Comparison of ENCODE assay signal across 1 cellular context in genomic region chr9:96392263-96392662, GRCh38.
TF ChIP-seq lines count a peak whose summit lies in the region.

No MANE protein-coding gene starts in this region.

TF ChIP-seq in HepG2, 621 proteins besides CTCF, POLR2A, EP300 and RAD21 (continued from another document):
- TF ChIP-seq, protein P1, sequence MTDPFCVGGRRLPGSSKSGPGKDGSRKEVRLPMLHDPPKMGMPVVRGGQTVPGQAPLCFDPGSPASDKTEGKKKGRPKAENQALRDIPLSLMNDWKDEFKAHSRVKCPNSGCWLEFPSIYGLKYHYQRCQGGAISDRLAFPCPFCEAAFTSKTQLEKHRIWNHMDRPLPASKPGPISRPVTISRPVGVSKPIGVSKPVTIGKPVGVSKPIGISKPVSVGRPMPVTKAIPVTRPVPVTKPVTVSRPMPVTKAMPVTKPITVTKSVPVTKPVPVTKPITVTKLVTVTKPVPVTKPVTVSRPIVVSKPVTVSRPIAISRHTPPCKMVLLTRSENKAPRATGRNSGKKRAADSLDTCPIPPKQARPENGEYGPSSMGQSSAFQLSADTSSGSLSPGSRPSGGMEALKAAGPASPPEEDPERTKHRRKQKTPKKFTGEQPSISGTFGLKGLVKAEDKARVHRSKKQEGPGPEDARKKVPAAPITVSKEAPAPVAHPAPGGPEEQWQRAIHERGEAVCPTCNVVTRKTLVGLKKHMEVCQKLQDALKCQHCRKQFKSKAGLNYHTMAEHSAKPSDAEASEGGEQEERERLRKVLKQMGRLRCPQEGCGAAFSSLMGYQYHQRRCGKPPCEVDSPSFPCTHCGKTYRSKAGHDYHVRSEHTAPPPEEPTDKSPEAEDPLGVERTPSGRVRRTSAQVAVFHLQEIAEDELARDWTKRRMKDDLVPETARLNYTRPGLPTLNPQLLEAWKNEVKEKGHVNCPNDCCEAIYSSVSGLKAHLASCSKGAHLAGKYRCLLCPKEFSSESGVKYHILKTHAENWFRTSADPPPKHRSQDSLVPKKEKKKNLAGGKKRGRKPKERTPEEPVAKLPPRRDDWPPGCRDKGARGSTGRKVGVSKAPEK (CRISPR knock-in tag; IDR thresholded peaks at IDR 0.05; ENCODE audit: borderline replicate concordance), result no peak
- TF ChIP-seq AGO2 (optimal IDR thresholded peaks at IDR 0.05; ENCODE audit: low read depth, low read length), result peak; percentile 34
- TF ChIP-seq PATZ1 (CRISPR knock-in tag; IDR thresholded peaks at IDR 0.05), result 0 out of 2 replicates have a peak, but pooled peaks have one; percentile 10
- no peak for TF ChIP-seq CBX5 (CRISPR knock-in tag; IDR thresholded peaks at IDR 0.05; ENCODE audit: borderline replicate concordance)
- no peak for TF ChIP-seq NFYB (CRISPR knock-in tag; IDR thresholded peaks at IDR 0.05)
- 0 out of 2 replicates have a peak, but pooled peaks have one; percentile 48 for TF ChIP-seq ZNF614 (CRISPR knock-in tag; IDR thresholded peaks at IDR 0.05; ENCODE audit: borderline replicate concordance)
- 0 out of 2 replicates have a peak, but pooled peaks have one; percentile 29 for TF ChIP-seq RXRB (CRISPR knock-in tag; IDR thresholded peaks at IDR 0.05; ENCODE audit: borderline replicate concordance)
- peak; percentile 28; the same call in 1 of the 2 replicates for TF ChIP-seq ZNF687 (CRISPR knock-in tag; IDR thresholded peaks at IDR 0.05)
- TF ChIP-seq ZNF772 (CRISPR knock-in tag; IDR thresholded peaks at IDR 0.05), result no peak
